Comparison of ENCODE assay signal across 8 cellular contexts in the genomic region with DNA sequence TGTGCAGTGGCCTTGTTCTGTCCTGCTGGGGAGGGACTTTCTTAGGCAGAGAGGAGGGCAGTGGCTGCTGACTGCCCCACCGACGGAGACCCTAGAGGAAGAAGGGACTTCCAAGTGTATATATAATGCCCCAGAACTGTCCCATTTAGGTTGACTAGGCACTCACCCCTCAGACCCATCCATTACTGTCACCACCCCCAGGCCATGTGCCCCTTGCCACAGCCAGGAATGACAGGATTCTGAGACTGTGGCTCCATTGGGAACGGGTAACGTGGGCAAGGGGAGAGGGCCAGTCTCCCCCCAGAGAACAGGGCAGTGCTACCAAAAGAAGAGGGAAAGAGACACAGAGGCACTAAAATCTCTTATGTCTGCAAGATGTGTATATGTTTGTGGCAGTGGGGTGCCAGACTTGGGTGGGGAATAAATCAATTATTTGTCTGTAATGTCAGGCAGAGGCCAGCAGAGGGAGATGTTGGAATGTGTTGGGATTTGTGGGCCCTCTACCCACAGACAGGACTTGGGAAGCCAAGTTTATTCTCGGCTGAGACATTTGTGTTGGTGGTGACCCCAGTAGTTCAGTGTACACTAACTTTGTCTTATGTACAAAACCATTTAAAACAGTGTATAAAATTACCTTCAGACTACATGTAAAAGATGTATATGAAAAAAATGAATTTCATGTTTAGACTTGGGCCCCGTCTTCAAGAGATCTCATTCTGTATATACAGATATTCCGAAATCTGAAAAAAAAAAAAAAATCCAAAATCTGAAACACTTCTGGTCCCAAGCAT.
A peak's percentile ranks its signal among the peaks of the same experiment; 100 is the strongest.
DNase-seq lines count a peak whose midpoint lies in the region; ATAC-seq and TF ChIP-seq lines count a peak whose summit lies in the region.

No MANE protein-coding gene starts in this region.

- TF ChIP-seq CTCF in astrocyte of the cerebellum (IDR thresholded peaks at IDR 0.05; ENCODE audit: low read depth, low read length, missing control alignments): peak; percentile 76

- ATAC-seq in HG02798 (IDR thresholded peaks at IDR 0.05; ENCODE audit: poor library complexity, unreplicated experiment): peak; percentile 50

- peak; percentile 52 for DNase-seq in stimulated activated CD4-positive, alpha-beta T cell treated with anti-CD3 and anti-CD28 coated beads, Interleukin-15, amount 100 ng/mL, for 24 hours
- no peak for DNase-seq in stimulated activated CD4-positive, alpha-beta T cell treated with anti-CD3 and anti-CD28 coated beads, Interleukin-4, amount 100 ng/mL, for 1 hour
- DNase-seq in NCI-H510A treated with DMSO at 0.1 percent for 48 hours (lab: John Stamatoyannopoulos, UW) (peak; percentile 67), astrocyte of the cerebellum (ENCODE audit: low read depth) (peak; percentile 45), hepatic stellate cell (ENCODE audit: low spot score) (peak; percentile 61), skeletal muscle cell (ENCODE audit: low read depth) (peak; percentile 14), GM19238 (ENCODE audit: insufficient read length, low spot score) (no peak)

- in situ Hi-C loops in astrocyte of the cerebellum (cut with HindIII; ENCODE audit: low sequenced_read_pairs): no loop called here

- no peak overlapping the region for H3K4me3 ChIP-seq in astrocyte of the cerebellum (ENCODE audit: low read depth, low read length)
- no peak overlapping the region for H3K4me3 ChIP-seq in skeletal muscle cell (ENCODE audit: low read depth, low read length)

Comparison
In these comparisons a context has a peak if more than half of its experiments do, and no peak if none do; other contexts are left out.
1. DNase-seq: peak in stimulated activated CD4-positive, alpha-beta T cell treated with anti-CD3 and anti-CD28 coated beads, Interleukin-15, amount 100 ng/mL, for 24 hours (single experiment), NCI-H510A treated with DMSO at 0.1 percent for 48 hours (single experiment), astrocyte of the cerebellum (single experiment), hepatic stellate cell (single experiment) and skeletal muscle cell (single experiment); none in stimulated activated CD4-positive, alpha-beta T cell treated with anti-CD3 and anti-CD28 coated beads, Interleukin-4, amount 100 ng/mL, for 1 hour (single experiment) and GM19238 (single experiment).